ENCODE assay signal across 17 cellular contexts in the genomic region with DNA sequence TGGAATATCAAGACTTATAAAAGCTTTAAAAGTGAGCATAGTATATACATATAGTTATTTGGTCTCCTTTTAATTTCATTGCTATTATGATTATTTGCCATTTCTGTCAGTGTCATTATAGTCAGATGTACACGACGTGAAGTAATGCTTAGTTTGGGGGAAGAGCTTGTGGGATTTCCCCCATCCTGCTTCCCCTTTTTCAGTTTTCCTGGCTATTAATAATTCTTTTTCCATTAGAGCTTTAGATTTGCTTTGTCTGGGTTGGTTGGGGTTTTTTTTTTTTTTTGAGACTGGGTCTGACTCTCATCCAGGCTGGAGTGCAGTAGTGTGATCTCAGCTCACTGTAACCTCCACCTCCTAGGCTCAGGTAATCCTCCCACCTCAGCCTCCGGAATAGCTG.
"Had no signal": no experiment of that assay in that cellular context is flagged by ENCODE, and none has a peak within 500 bp of the region (broad histone marks: within the 10 kb centered on the region; RNA-seq: fewer than 3 reads in every experiment).

No MANE protein-coding gene starts in this region.

- H3K4me3 Mint-ChIP-seq: activated naive CD4-positive, alpha-beta T cell treated with anti-CD3 and anti-CD28 coated beads, Interleukin-2, amount 10 ng/mL, durations not matched to agents 7 days and 5 days; activated T-helper 17 cell treated with anti-CD3 and anti-CD28 coated beads, Interleukin-2, amount 50 U/mL, for 72 hours; endodermal cell; nephron progenitor cell; T-helper 1 cell treated with Interleukin-12 subunit alpha and Interleukin-12 subunit beta and Interleukin-4 antibody, amounts not matched to agents 30 μg/mL and 1 μg/mL, for 36 hours; WTC11 had no signal

- H3K4me3 ChIP-seq: left ventricle myocardium inferior, psoas muscle, testis, upper lobe of right lung had no signal

- H3K9me3 ChIP-seq: left ventricle myocardium inferior, psoas muscle, testis, upper lobe of right lung had no signal

- H3K9me3 Mint-ChIP-seq: activated naive CD4-positive, alpha-beta T cell treated with anti-CD3 and anti-CD28 coated beads, Interleukin-2, amount 10 ng/mL, durations not matched to agents 7 days and 5 days; activated T-helper 17 cell treated with anti-CD3 and anti-CD28 coated beads, Interleukin-2, amount 50 U/mL, for 72 hours; endodermal cell; nephron progenitor cell; T-helper 1 cell treated with Interleukin-12 subunit alpha and Interleukin-12 subunit beta and Interleukin-4 antibody, amounts not matched to agents 30 μg/mL and 1 μg/mL, for 36 hours; WTC11 had no signal

- H3K27me3 ChIP-seq: testis, upper lobe of right lung had no signal

- H3K27ac ChIP-seq: left ventricle myocardium inferior, psoas muscle, testis, upper lobe of right lung had no signal

- DNase-seq: activated CD4-positive, alpha-beta T cell treated with anti-CD3 and anti-CD28 coated beads, Interleukin-2, amount 50 U/mL, for 4 hours; activated naive CD4-positive, alpha-beta T cell treated with anti-CD3 and anti-CD28 coated beads, Interleukin-2, amount 10 ng/mL, durations not matched to agents 7 days and 5 days; anterior cingulate cortex; endodermal cell; erythroblast; kidney; left ventricle myocardium inferior; nephron progenitor cell; psoas muscle; stimulated activated CD4-positive, alpha-beta T cell treated with anti-CD3 and anti-CD28 coated beads, Interleukin-2, amount 100 ng/mL, for 24 hours; stimulated activated naive CD4-positive, alpha-beta T cell treated with Interleukin-2 at 50 U/mL for 16 hours; testis; upper lobe of right lung had no signal

- H3K27me3 Mint-ChIP-seq: activated naive CD4-positive, alpha-beta T cell treated with anti-CD3 and anti-CD28 coated beads, Interleukin-2, amount 10 ng/mL, durations not matched to agents 7 days and 5 days; activated T-helper 17 cell treated with anti-CD3 and anti-CD28 coated beads, Interleukin-2, amount 50 U/mL, for 72 hours had no signal

- ATAC-seq: activated T-helper 17 cell treated with anti-CD3 and anti-CD28 coated beads, Interleukin-2, amount 50 U/mL, for 72 hours; psoas muscle; sciatic nerve; upper lobe of right lung; WTC11 had no signal

- H3K27ac Mint-ChIP-seq: activated naive CD4-positive, alpha-beta T cell treated with anti-CD3 and anti-CD28 coated beads, Interleukin-2, amount 10 ng/mL, durations not matched to agents 7 days and 5 days; activated T-helper 17 cell treated with anti-CD3 and anti-CD28 coated beads, Interleukin-2, amount 50 U/mL, for 72 hours; endodermal cell; nephron progenitor cell; T-helper 1 cell treated with Interleukin-12 subunit alpha and Interleukin-12 subunit beta and Interleukin-4 antibody, amounts not matched to agents 30 μg/mL and 1 μg/mL, for 36 hours; WTC11 had no signal
